ENCODE assay signal across 8 cellular contexts in genomic region chr11:65417702-65418430, GRCh38. TPM values are rescaled to one million over a fixed set of nuclear protein-coding genes. Genes with fewer than 3 reads are reported as not detected.
DNase-seq lines count a peak whose midpoint lies in the region; ATAC-seq and TF ChIP-seq lines count a peak whose summit lies in the region.

No MANE protein-coding gene starts in this region.

- peaks cover 5% of the 10 kb centered on the region for H3K36me3 Mint-ChIP-seq in activated naive CD8-positive, alpha-beta T cell treated with anti-CD3 and anti-CD28 coated beads, Interleukin-2, amount 10 ng/mL, durations not matched to agents 7 days and 5 days

- peaks cover 45% of the 10 kb centered on the region for H3K4me1 Mint-ChIP-seq in activated naive CD8-positive, alpha-beta T cell treated with anti-CD3 and anti-CD28 coated beads, Interleukin-2, amount 10 ng/mL, durations not matched to agents 7 days and 5 days

- peaks cover under 1% of the 10 kb centered on the region for H3K27me3 Mint-ChIP-seq in activated naive CD8-positive, alpha-beta T cell treated with anti-CD3 and anti-CD28 coated beads, Interleukin-2, amount 10 ng/mL, durations not matched to agents 7 days and 5 days

- H3K9me3 Mint-ChIP-seq in activated naive CD8-positive, alpha-beta T cell treated with anti-CD3 and anti-CD28 coated beads, Interleukin-2, amount 10 ng/mL, durations not matched to agents 7 days and 5 days: no peaks in the 10 kb centered on the region

- DNase-seq in AG04450 (ENCODE audit: low read depth, low spot score): no peak
- no peak for DNase-seq in Jurkat, Clone E6-1 (ENCODE audit: low read depth, low spot score)
- peak; percentile 69 for DNase-seq in activated naive CD8-positive, alpha-beta T cell treated with anti-CD3 and anti-CD28 coated beads, Interleukin-2, amount 10 ng/mL, durations not matched to agents 7 days and 5 days
- DNase-seq in left cardiac atrium: peak; percentile 72
- DNase-seq in retinal pigment epithelial cell (ENCODE audit: low read depth): no peak

- H3K4me3 ChIP-seq in AG04450 (ENCODE audit: low read depth, low read length) (no peak overlapping the region), retinal pigment epithelial cell (ENCODE audit: low read length) (peak overlapping the region; percentile 6)
- H3K4me3 ChIP-seq in Jurkat, Clone E6-1 (ENCODE audit: low read length): peak overlapping the region; percentile 63; the same call in 1 of the 2 replicates

- ATAC-seq in activated naive CD8-positive, alpha-beta T cell treated with anti-CD3 and anti-CD28 coated beads, Interleukin-2, amount 10 ng/mL, durations not matched to agents 7 days and 5 days (ENCODE audit: low read depth): peak; percentile 3
- ATAC-seq in left cardiac atrium (peak; percentile 2 to 3), GM18520 (IDR thresholded peaks at IDR 0.05; ENCODE audit: unreplicated experiment) (no peak), GM19452 (IDR thresholded peaks at IDR 0.05; ENCODE audit: unreplicated experiment) (no peak), GM21737 (IDR thresholded peaks at IDR 0.05; ENCODE audit: unreplicated experiment) (no peak)

- CTCF ChIA-PET in AG04450 (lab: Charles Lee): interaction anchor here (4.1 kb wide), 1 partner anchor 92 kb away, joined by 49 read pairs; no protein-coding TSS in a partner anchor

- H3K9me3 ChIP-seq in AG04450 (ENCODE audit: control insufficient read depth, insufficient read depth, low read length): peaks cover under 1% of the 10 kb centered on the region; the same call in 1 of the 2 replicates

- no peaks in the 10 kb centered on the region for H3K27me3 ChIP-seq in AG04450 (ENCODE audit: control insufficient read depth, insufficient read depth, low read length)

- TF ChIP-seq CTCF in AG04450 (IDR thresholded peaks at IDR 0.05; ENCODE audit: low read depth, low read length) (no peak), retinal pigment epithelial cell (conservative IDR thresholded peaks at IDR 0.05; ENCODE audit: low read depth, low read length) (no peak)

- H3K27ac ChIP-seq in AG04450 (ENCODE audit: low read depth, low read length): peak overlapping the region; percentile 100

- intact Hi-C loops in left cardiac atrium (cut with DNase I): loop anchor here (2.0 to 5.0 kb wide), 3 partner anchors 36 to 93 kb away; partner anchors contain the start of gene SLC25A45 (in 1 of the 2)

- POLR2A ChIA-PET in AG04450 (lab: Yijun Ruan, JAX): interaction anchor here (0.7 to 17.0 kb wide), 7 partner anchors 11 to 108 kb away, joined by 3 to 999 read pairs (median 6); partner anchors contain the start of genes MALAT1 and SLC25A45
- POLR2A ChIA-PET in activated naive CD8-positive, alpha-beta T cell treated with anti-CD3 and anti-CD28 coated beads, Interleukin-2, amount 10 ng/mL, durations not matched to agents 7 days and 5 days (lab: Charles Lee): interaction anchor here (0.5 to 19.6 kb wide), 16 partner anchors 10 to 558 kb away, joined by 3 to 2884 read pairs (median 7); partner anchors contain the start of genes DPF2, FRMD8, MALAT1 and SLC25A45

- H3K4me3 Mint-ChIP-seq in activated naive CD8-positive, alpha-beta T cell treated with anti-CD3 and anti-CD28 coated beads, Interleukin-2, amount 10 ng/mL, durations not matched to agents 7 days and 5 days: peak overlapping the region; percentile 100

- peak overlapping the region; percentile 100 for H3K27ac Mint-ChIP-seq in activated naive CD8-positive, alpha-beta T cell treated with anti-CD3 and anti-CD28 coated beads, Interleukin-2, amount 10 ng/mL, durations not matched to agents 7 days and 5 days

RNA-seq across cellular contexts. Expression of gene NEAT1, which starts 4.7 kb away (rescaled TPM):
- 72.3 and 83.3 TPM in 2 replicates for polyA plus RNA-seq in AG04450 (2011; rRNA removed)
- polyA minus RNA-seq in AG04450 (2011; rRNA and poly(A)+ RNA removed): 202 and 210 TPM in 2 replicates
- 25.7 TPM for polyA plus RNA-seq in Jurkat, Clone E6-1 (2012; ENCODE audit: insufficient read depth, insufficient read length)
- total RNA-seq in activated naive CD8-positive, alpha-beta T cell treated with anti-CD3 and anti-CD28 coated beads, Interleukin-2, amount 10 ng/mL, durations not matched to agents 7 days and 5 days: 100 to 1,000 TPM; 402 to 407 TPM
- total RNA-seq in left cardiac atrium: 100 to 1,000 TPM; 405 to 657 TPM

RNA-seq across cellular contexts. Expression of gene FRMD8, which starts 31.4 kb away (rescaled TPM):
- polyA plus RNA-seq in AG04450 (2011; rRNA removed): 10.7 and 14.1 TPM in 2 replicates
- 8.2 and 10.9 TPM in 2 replicates for polyA minus RNA-seq in AG04450 (2011; rRNA and poly(A)+ RNA removed)
- 13.4 TPM for polyA plus RNA-seq in Jurkat, Clone E6-1 (2012; ENCODE audit: insufficient read depth, insufficient read length)
- 10 to 100 TPM; 51.5 to 55.4 TPM for total RNA-seq in activated naive CD8-positive, alpha-beta T cell treated with anti-CD3 and anti-CD28 coated beads, Interleukin-2, amount 10 ng/mL, durations not matched to agents 7 days and 5 days
- total RNA-seq in left cardiac atrium: 10 to 100 TPM; 13.4 to 21.5 TPM

RNA-seq across cellular contexts. Expression of gene SLC25A45, which starts 35.4 kb away (rescaled TPM):
- 0.76 and 1.4 TPM in 2 replicates for polyA plus RNA-seq in AG04450 (2011; rRNA removed)
- 1.4 and 2.5 TPM in 2 replicates for polyA minus RNA-seq in AG04450 (2011; rRNA and poly(A)+ RNA removed)
- polyA plus RNA-seq in Jurkat, Clone E6-1 (2012; ENCODE audit: insufficient read depth, insufficient read length): 10.5 TPM
- 10 to 100 TPM; 25.5 to 29.6 TPM for total RNA-seq in activated naive CD8-positive, alpha-beta T cell treated with anti-CD3 and anti-CD28 coated beads, Interleukin-2, amount 10 ng/mL, durations not matched to agents 7 days and 5 days
- total RNA-seq in left cardiac atrium: 1 to 10 TPM; 4.1 to 7.2 TPM

Comparison
In these comparisons a context has a peak if more than half of its experiments do, and no peak if none do; other contexts are left out.
1. DNase-seq: peak in activated naive CD8-positive, alpha-beta T cell treated with anti-CD3 and anti-CD28 coated beads, Interleukin-2, amount 10 ng/mL, durations not matched to agents 7 days and 5 days (single experiment) and left cardiac atrium (single experiment); none in AG04450 (single experiment), Jurkat, Clone E6-1 (single experiment) and retinal pigment epithelial cell (single experiment).
2. ATAC-seq: peak in activated naive CD8-positive, alpha-beta T cell treated with anti-CD3 and anti-CD28 coated beads, Interleukin-2, amount 10 ng/mL, durations not matched to agents 7 days and 5 days (single experiment) and left cardiac atrium (2 of 2); none in GM18520 (single experiment), GM19452 (single experiment) and GM21737 (single experiment).